Comparison of ENCODE assay signal across 9 cellular contexts in the genomic region with DNA sequence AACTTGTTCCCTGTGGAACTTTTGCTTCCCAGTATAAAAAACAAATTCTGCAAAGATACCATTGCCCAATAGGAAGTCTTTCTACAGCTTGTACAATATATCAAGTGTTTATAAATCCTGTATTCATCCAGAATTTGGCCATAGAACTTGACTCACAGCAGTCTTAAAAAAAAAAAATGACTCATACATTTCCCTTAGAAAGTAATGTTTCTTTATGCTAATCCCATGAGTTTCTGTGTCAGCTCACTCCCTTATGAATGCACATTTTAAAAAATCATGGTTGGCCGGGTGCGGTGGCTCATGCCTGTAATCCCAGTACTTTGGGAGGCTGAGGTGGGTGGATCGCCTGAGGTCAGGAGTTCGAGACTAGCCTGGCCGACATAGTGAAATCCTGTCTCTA.
A peak's percentile ranks its signal among the peaks of the same experiment; 100 is the strongest.
DNase-seq lines count a peak whose midpoint lies in the region; ATAC-seq and TF ChIP-seq lines count a peak whose summit lies in the region.
"Had no signal": no experiment of that assay in that cellular context is flagged by ENCODE, and none has a peak within 500 bp of the region (broad histone marks: within the 10 kb centered on the region; RNA-seq: fewer than 3 reads in every experiment).

No MANE protein-coding gene starts in this region.

- H4K20me1 ChIP-seq in DND-41 (ENCODE audit: insufficient read depth, low read length) (no peaks in the 10 kb centered on the region), PC-9 (ENCODE audit: insufficient read depth) (no peaks in the 10 kb centered on the region)

- POLR2A ChIA-PET in PC-9 (lab: Charles Lee; ENCODE audit: unreplicated experiment) = interaction anchor here (0.6 kb wide), 1 partner anchor 1530 kb away, joined by 6 read pairs; no protein-coding TSS in a partner anchor

- in situ Hi-C loops in gastrocnemius medialis (cut with MboI; ENCODE audit: low sequenced_read_pairs in 4 of 4) = no loop called here

- H3F3A ChIP-seq in PC-9 (ENCODE audit: insufficient read depth, low read depth) = peaks cover 9% of the 10 kb centered on the region; the same call in 1 of the 2 replicates

- intact Hi-C loops in PC-9 (cut with micrococcal nuclease; ENCODE audit: unreplicated experiment) = loop anchor here (5.0 kb wide), 1 partner anchor 55 kb away; no protein-coding TSS in a partner anchor
- intact Hi-C loops in gastrocnemius medialis (cut with DNase I; ENCODE audit: low total_unique reads) = no loop called here
- intact Hi-C loops in ovary (cut with DNase I) = loop anchor here in 1 of 4 donors (5.0 kb wide), 1 partner anchor 140 kb away; no protein-coding TSS in a partner anchor

- DNase-seq in DND-41 = no peak
- DNase-seq in PC-9 = peak; percentile 20 to 47
- no peak for DNase-seq in gastrocnemius medialis
- DNase-seq in cerebellum (ENCODE audit: low spot score) = no peak
- no peak for DNase-seq in stimulated activated CD4-positive, alpha-beta T cell treated with anti-CD3 and anti-CD28 coated beads, Interleukin-4, amount 100 ng/mL, for 24 hours
- no peak for DNase-seq in SW 1271 (lab: John Stamatoyannopoulos, UW)
- no peak for DNase-seq in ovary
- DNase-seq: naive thymus-derived CD4-positive, alpha-beta T cell had no signal

- no peak overlapping the region for H3K9ac ChIP-seq in DND-41 (ENCODE audit: low read depth, low read length)

- no peak overlapping the region for H3K4me3 ChIP-seq in DND-41 (ENCODE audit: low read depth in 1 of 2, low read length in 2 of 2)
- no peak overlapping the region for H3K4me3 ChIP-seq in PC-9
- H3K4me3 ChIP-seq in gastrocnemius medialis = no peak overlapping the region
- no peak overlapping the region for H3K4me3 ChIP-seq in ovary

- WGBS in ovary, 3 donors = 72 to 83% (median 80%) methylated on average over 5 of the region's 5 CpGs

- no TSS peak for BruUV-seq in PC-9 (replicated peaks; lab: Mats Ljungman, UMichigan)

- H3K27ac ChIP-seq in DND-41 (ENCODE audit: low read length) = peak overlapping the region; percentile 95
- peak overlapping the region; percentile 32; the same call in 1 of the 2 replicates for H3K27ac ChIP-seq in PC-9
- H3K27ac ChIP-seq in gastrocnemius medialis = peak overlapping the region in 3 of 4 donors; percentile 74 to 81 (median 80)
- H3K27ac ChIP-seq in ovary = no peak overlapping the region

- H2AFZ ChIP-seq in DND-41 (ENCODE audit: low read depth, low read length) (0 out of 2 replicates have a peak overlapping the region, but pooled peaks have one; percentile 43), PC-9 (no peak overlapping the region)

- peaks cover 59% of the 10 kb centered on the region for H3K4me1 ChIP-seq in DND-41 (ENCODE audit: insufficient read depth, low read length)
- 0 out of 2 replicates have a peak, but pooled peaks cover 16% of the 10 kb centered on the region for H3K4me1 ChIP-seq in PC-9 (replicated peaks; ENCODE audit: insufficient read depth)
- peaks cover 26 to 37% of the 10 kb centered on the region in 2 donors for H3K4me1 ChIP-seq in gastrocnemius medialis
- no peaks in the 10 kb centered on the region for H3K4me1 ChIP-seq in ovary (ENCODE audit: insufficient read depth)

- TF ChIP-seq CTCF in DND-41 (IDR thresholded peaks at IDR 0.05; ENCODE audit: borderline replicate concordance, extremely low read depth, low read length, poor library complexity, severe bottlenecking) = no peak
- no peak for TF ChIP-seq CTCF in PC-9 (conservative IDR thresholded peaks at IDR 0.05)
- no peak for TF ChIP-seq CTCF in gastrocnemius medialis (IDR thresholded peaks at IDR 0.05 in 4 of 5, conservative IDR thresholded peaks at IDR 0.05 in 1 of 5)
- no peak for TF ChIP-seq CTCF in ovary (IDR thresholded peaks at IDR 0.05)

- H3K9me3 ChIP-seq in DND-41 (ENCODE audit: insufficient read depth, low read length, severe bottlenecking) (no peaks in the 10 kb centered on the region), PC-9 (ENCODE audit: insufficient read depth, low read depth) (no peaks in the 10 kb centered on the region), gastrocnemius medialis (no peaks in the 10 kb centered on the region), ovary (no peaks in the 10 kb centered on the region)

- no peak for TF ChIP-seq EP300 in ovary (IDR thresholded peaks at IDR 0.05)

- ATAC-seq in DND-41 (ENCODE audit: insufficient read depth, low read depth) (no peak), esophagus mucosa (peak; percentile 70), gastrocnemius medialis (no peak)
- ATAC-seq: naive thymus-derived CD4-positive, alpha-beta T cell had no signal

- H3K27me3 ChIP-seq in DND-41 (ENCODE audit: insufficient read depth, low read length, poor library complexity) (no peaks in the 10 kb centered on the region), PC-9 (ENCODE audit: insufficient read depth, low read depth) (no peaks in the 10 kb centered on the region), gastrocnemius medialis (no peaks in the 10 kb centered on the region), ovary (no peaks in the 10 kb centered on the region)

- H3K79me2 ChIP-seq in DND-41 (ENCODE audit: insufficient read depth, low read length) = peaks cover 4% of the 10 kb centered on the region; the same call in 1 of the 2 replicates
- H3K79me2 ChIP-seq in PC-9 (ENCODE audit: low read depth) = no peaks in the 10 kb centered on the region

- H3K36me3 ChIP-seq in DND-41 (ENCODE audit: insufficient read depth, low read length) = no peaks in the 10 kb centered on the region
- no peaks in the 10 kb centered on the region for H3K36me3 ChIP-seq in PC-9 (ENCODE audit: low read depth)
- H3K36me3 ChIP-seq in gastrocnemius medialis = no peaks in the 10 kb centered on the region
- no peaks in the 10 kb centered on the region for H3K36me3 ChIP-seq in ovary

- CTCF ChIA-PET in PC-9 (lab: Charles Lee) = interaction anchor here (0.7 kb wide), 1 partner anchor 246 kb away, joined by 4 read pairs; no protein-coding TSS in a partner anchor

- H3K4me2 ChIP-seq in DND-41 (ENCODE audit: insufficient read depth, low read length) (no peak overlapping the region), PC-9 (no peak overlapping the region)

- H3K9me2 ChIP-seq in PC-9 (ENCODE audit: insufficient read depth) = no peaks in the 10 kb centered on the region

- TF ChIP-seq POLR2A in gastrocnemius medialis (IDR thresholded peaks at IDR 0.05) (no peak), ovary (IDR thresholded peaks at IDR 0.05) (no peak)

Comparison
In these comparisons a context has a peak if more than half of its experiments do, and no peak if none do; other contexts are left out.
1. DNase-seq: peak in PC-9 (2 of 2); none in DND-41 (single experiment), gastrocnemius medialis (0 of 2), cerebellum (single experiment), stimulated activated CD4-positive, alpha-beta T cell treated with anti-CD3 and anti-CD28 coated beads, Interleukin-4, amount 100 ng/mL, for 24 hours (single experiment), SW 1271 (0 of 2) and ovary (0 of 5).
2. H3K27ac ChIP-seq: peak in DND-41 (single experiment), PC-9 (single experiment) and gastrocnemius medialis (3 of 4); none in ovary (0 of 2).